Comparison of ENCODE assay signal across 17 cellular contexts in the genomic region with DNA sequence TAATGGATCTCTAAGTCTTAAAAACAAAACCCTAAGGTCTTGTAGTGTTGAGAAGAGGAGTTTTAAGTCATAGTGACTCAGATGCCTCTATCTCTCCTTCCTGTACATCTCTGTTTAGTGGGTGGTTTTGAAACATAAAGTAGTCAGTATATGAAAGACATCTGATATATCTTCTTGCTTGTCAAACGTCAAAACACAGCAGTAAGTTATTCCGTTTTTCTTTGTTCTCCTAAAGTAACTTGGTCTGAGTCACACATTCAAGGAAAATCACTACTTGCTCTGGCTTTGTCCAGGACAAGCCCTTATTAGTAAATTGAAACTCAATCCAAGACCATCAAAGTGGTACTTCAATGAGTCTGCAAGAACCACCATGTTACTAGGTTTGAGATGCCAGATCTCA.
"Had no signal": no experiment of that assay in that cellular context is flagged by ENCODE, and none has a peak within 500 bp of the region (broad histone marks: within the 10 kb centered on the region; RNA-seq: fewer than 3 reads in every experiment).

No MANE protein-coding gene starts in this region.

- DNase-seq: activated effector memory CD4-positive, alpha-beta T cell treated with Interleukin-2 at 50 U/mL for 16 hours; amniotic stem cell; body of pancreas; cortex of kidney; effector CD8-positive, alpha-beta T cell; left ventricle myocardium superior; mesendoderm; ovary; stimulated activated CD4-positive, alpha-beta T cell treated with anti-CD3 and anti-CD28 coated beads, Interleukin-12 subunit alpha, Interleukin-12 subunit beta, amount 100 ng/mL, for 4 hours; stimulated activated naive CD4-positive, alpha-beta T cell treated with Interleukin-2 at 50 U/mL for 16 hours; SW 1271; T-helper 9 cell; thyroid gland had no signal

- H3K27me3 Mint-ChIP-seq: central memory CD8-positive, alpha-beta T cell had no signal

- H3K4me3 Mint-ChIP-seq: central memory CD8-positive, alpha-beta T cell; neural crest cell had no signal

- H3K4me1 Mint-ChIP-seq: neural crest cell had no signal

- H3K27me3 ChIP-seq: body of pancreas, ovary, SJSA1, thyroid gland had no signal

- H3K4me3 ChIP-seq: body of pancreas, ovary, SJSA1, thyroid gland had no signal

- H3K4me1 ChIP-seq: body of pancreas, SJSA1, thyroid gland had no signal

- H3K36me3 ChIP-seq: ovary, SJSA1, thyroid gland had no signal

- FAIRE-seq: urothelium cell line had no signal

- ATAC-seq: body of pancreas, left ventricle myocardium superior had no signal

- H3K27ac ChIP-seq: body of pancreas, ovary, SJSA1, thyroid gland had no signal

- H3K9me3 ChIP-seq: body of pancreas, ovary, thyroid gland had no signal
